11 cellular contexts compared by ENCODE assay signal in the genomic region with DNA sequence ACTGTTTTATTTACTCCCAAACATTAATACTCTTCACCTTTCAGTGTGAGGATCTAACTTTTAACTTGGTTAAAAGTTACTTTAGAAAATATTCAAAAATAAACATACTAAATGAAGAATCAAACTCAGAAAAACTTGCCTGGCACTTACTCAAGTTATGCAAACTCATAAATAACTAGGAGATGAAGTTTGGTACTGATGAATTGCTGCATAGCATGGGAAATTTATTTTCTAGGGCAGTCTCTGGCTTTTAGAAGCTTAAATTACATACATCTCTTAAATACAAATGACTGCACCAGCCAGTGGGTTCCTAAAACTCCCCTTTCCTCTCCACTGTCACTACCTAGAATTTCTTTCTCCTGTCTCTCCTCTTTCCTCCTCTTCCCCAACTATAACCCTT.
"Had no signal": no experiment of that assay in that cellular context is flagged by ENCODE, and none has a peak within 500 bp of the region (broad histone marks: within the 10 kb centered on the region; RNA-seq: fewer than 3 reads in every experiment).

No MANE protein-coding gene starts in this region.

- H3K4me3 ChIP-seq: colonic mucosa, mucosa of descending colon, testis had no signal

- H3K27ac ChIP-seq: colonic mucosa, testis had no signal

- H3K27me3 Mint-ChIP-seq: activated CD4-positive, alpha-beta memory T cell treated with anti-CD3 and anti-CD28 coated beads for 36 hours; stimulated activated naive CD8-positive, alpha-beta T cell treated with anti-CD3 and anti-CD28 coated beads, Interleukin-15, amount 100 ng/mL, for 72 hours had no signal

- H3K9me3 ChIP-seq: colonic mucosa, mucosa of descending colon, testis had no signal

- DNase-seq: activated CD4-positive, alpha-beta memory T cell treated with anti-CD3 and anti-CD28 coated beads for 36 hours; activated naive CD4-positive, alpha-beta T cell; colonic mucosa; effector CD4-positive, alpha-beta T cell; hippocampal formation; mucosa of descending colon; natural killer cell; occipital lobe; stimulated activated CD4-positive, alpha-beta T cell treated with anti-CD3 and anti-CD28 coated beads, Interleukin-4, amount 100 ng/mL, for 24 hours; stimulated activated naive CD8-positive, alpha-beta T cell treated with anti-CD3 and anti-CD28 coated beads, Interleukin-15, amount 100 ng/mL, for 72 hours; testis had no signal

- H3K9me3 Mint-ChIP-seq: activated CD4-positive, alpha-beta memory T cell treated with anti-CD3 and anti-CD28 coated beads for 36 hours; natural killer cell; stimulated activated naive CD8-positive, alpha-beta T cell treated with anti-CD3 and anti-CD28 coated beads, Interleukin-15, amount 100 ng/mL, for 72 hours had no signal

- H3K4me1 ChIP-seq: colonic mucosa, testis had no signal

- ATAC-seq: mucosa of descending colon; natural killer cell; stimulated activated naive CD8-positive, alpha-beta T cell treated with anti-CD3 and anti-CD28 coated beads, Interleukin-15, amount 100 ng/mL, for 72 hours had no signal

- H3K4me3 Mint-ChIP-seq: activated CD4-positive, alpha-beta memory T cell treated with anti-CD3 and anti-CD28 coated beads for 36 hours; natural killer cell; stimulated activated naive CD8-positive, alpha-beta T cell treated with anti-CD3 and anti-CD28 coated beads, Interleukin-15, amount 100 ng/mL, for 72 hours had no signal

- H3K36me3 Mint-ChIP-seq: activated CD4-positive, alpha-beta memory T cell treated with anti-CD3 and anti-CD28 coated beads for 36 hours; natural killer cell had no signal

- H3K27me3 ChIP-seq: colonic mucosa, testis had no signal

- H3K36me3 ChIP-seq: colonic mucosa had no signal

- H3K4me1 Mint-ChIP-seq: natural killer cell had no signal

- H3K27ac Mint-ChIP-seq: activated CD4-positive, alpha-beta memory T cell treated with anti-CD3 and anti-CD28 coated beads for 36 hours; natural killer cell had no signal
